8 cellular contexts compared by ENCODE assay signal in the genomic region with DNA sequence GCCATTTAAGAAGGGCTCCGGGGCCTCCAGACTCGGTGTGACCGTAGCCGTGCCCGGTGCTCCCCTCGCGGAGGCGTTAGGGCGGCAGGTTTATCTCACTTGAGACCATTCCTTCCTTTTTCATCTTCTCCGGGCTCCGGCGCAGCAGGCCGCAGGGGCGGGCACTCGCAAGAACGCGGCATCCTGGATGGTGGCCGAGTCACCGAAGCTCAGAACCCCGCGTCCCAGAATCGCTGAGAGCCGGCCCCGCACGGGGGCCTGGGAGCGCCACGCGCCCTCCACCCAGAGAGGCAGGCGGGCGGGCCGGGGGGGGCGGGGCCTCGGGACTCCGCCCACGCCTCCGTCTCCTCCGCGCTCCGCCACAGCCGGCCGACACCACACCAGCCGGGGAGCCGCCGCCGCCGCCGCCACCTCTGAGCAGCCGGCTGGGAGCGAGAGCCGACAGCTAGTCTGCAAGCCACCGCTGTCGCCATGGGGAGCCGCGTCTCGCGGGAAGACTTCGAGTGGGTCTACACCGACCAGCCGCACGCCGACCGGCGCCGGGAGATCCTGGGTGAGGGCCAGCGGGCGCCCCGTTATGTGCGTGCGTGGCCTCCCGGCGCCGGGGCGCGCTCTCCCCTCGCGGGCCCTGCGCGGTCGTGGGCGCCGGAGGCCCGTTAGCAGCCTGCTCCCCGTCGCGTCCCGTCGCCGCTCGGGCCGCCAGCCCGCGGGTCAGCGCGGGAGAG. TPM values are rescaled to one million over a fixed set of nuclear protein-coding genes. Genes with fewer than 3 reads are reported as not detected.
DNase-seq lines count a peak whose midpoint lies in the region; ATAC-seq and TF ChIP-seq lines count a peak whose summit lies in the region.

A gene (plus strand): TSS at position 375 of the 725 bp plus-strand sequence. CDS start 97 bp downstream, at position 472.

- H2AFZ ChIP-seq in SU-DHL-6 (ENCODE audit: low read depth, low read length, severe bottlenecking), result peak within 1 kb of the TSS; percentile 85
- H2AFZ ChIP-seq in trophoblast cell (ENCODE audit: insufficient read depth, low read length, poor library complexity), result peak within 1 kb of the TSS; percentile 82

- H3K9ac ChIP-seq in SU-DHL-6 (ENCODE audit: low read length) (peak within 1 kb of the TSS; percentile 92), trophoblast cell (ENCODE audit: low read length) (peak within 1 kb of the TSS; percentile 94)

- H3K36me3 ChIP-seq in SU-DHL-6 (ENCODE audit: low read length), result 0 out of 2 replicates have a peak, but pooled peaks cover 5% of the 10 kb centered on the region
- H3K36me3 ChIP-seq in trophoblast cell (ENCODE audit: control insufficient read depth in 1 of 2, insufficient read depth in 2 of 2, low read length in 2 of 2), result peaks cover 0 to 10% of the 10 kb centered on the region in 2 experiments
- H3K36me3 ChIP-seq in tibial nerve, result no peaks in the 10 kb centered on the region

- peak within 1 kb of the TSS; percentile 92 for H3K18ac ChIP-seq in trophoblast cell (ENCODE audit: low read length)

- no peaks in the 10 kb centered on the region for H3K9me3 Mint-ChIP-seq in activated naive CD8-positive, alpha-beta T cell treated with anti-CD3 and anti-CD28 coated beads for 36 hours

- peak within 1 kb of the TSS; percentile 92 for H3K4me3 Mint-ChIP-seq in activated naive CD8-positive, alpha-beta T cell treated with anti-CD3 and anti-CD28 coated beads for 36 hours

- intact Hi-C loops in Right ventricle myocardium superior (cut with DNase I), result no loop called here

- no peaks in the 10 kb centered on the region for H4K20me1 ChIP-seq in SU-DHL-6 (ENCODE audit: low read depth, low read length)

- peak within 1 kb of the TSS; percentile 86 for H4K8ac ChIP-seq in trophoblast cell (ENCODE audit: low read depth, low read length)

- peak; percentile 91 for DNase-seq in GM12865 (ENCODE audit: low read depth)
- peak; percentile 86 for DNase-seq in NCI-H1048 (lab: John Stamatoyannopoulos, UW)
- peak; percentile 88 for DNase-seq in activated naive CD8-positive, alpha-beta T cell treated with anti-CD3 and anti-CD28 coated beads for 36 hours
- DNase-seq in Right ventricle myocardium superior, result peak; percentile 90
- DNase-seq in trophoblast cell, result peak; percentile 79 to 80
- DNase-seq in tibial nerve (ENCODE audit: low spot score in 2 of 2), result peak; percentile 64 to 68

- no peaks in the 10 kb centered on the region for H3K9me3 ChIP-seq in SU-DHL-6 (ENCODE audit: insufficient read depth, low read length)
- H3K9me3 ChIP-seq in trophoblast cell (ENCODE audit: insufficient read depth, low read depth, low read length), result no peaks in the 10 kb centered on the region
- no peaks in the 10 kb centered on the region for H3K9me3 ChIP-seq in tibial nerve

- no peaks in the 10 kb centered on the region for H3K27me3 Mint-ChIP-seq in activated naive CD8-positive, alpha-beta T cell treated with anti-CD3 and anti-CD28 coated beads for 36 hours

- peaks cover 44% of the 10 kb centered on the region for H3K4me1 Mint-ChIP-seq in activated naive CD8-positive, alpha-beta T cell treated with anti-CD3 and anti-CD28 coated beads for 36 hours

- peak within 1 kb of the TSS; percentile 64 for H2BK120ac ChIP-seq in trophoblast cell (ENCODE audit: insufficient read depth, low read length, poor library complexity)

- H3K23ac ChIP-seq in trophoblast cell (ENCODE audit: low read length), result no peak within 1 kb of the TSS

- H2BK5ac ChIP-seq in trophoblast cell (ENCODE audit: low read depth, low read length, poor library complexity), result peak within 1 kb of the TSS; percentile 54

- ATAC-seq in HG02610 (IDR thresholded peaks at IDR 0.05; ENCODE audit: unreplicated experiment), result peak; percentile 65
- ATAC-seq in Right ventricle myocardium superior (ENCODE audit: poor library complexity), result peak; percentile 96

- TF ChIP-seq CTCF in GM12865 (IDR thresholded peaks at IDR 0.05; ENCODE audit: insufficient read depth, low read depth, low read length, missing control alignments), result no peak
- TF ChIP-seq CTCF in SU-DHL-6 (IDR thresholded peaks at IDR 0.05; ENCODE audit: insufficient read depth, low read length, poor library complexity, severe bottlenecking), result no peak
- peak in 2 of 5 experiments; percentile 5 to 27 for TF ChIP-seq CTCF in tibial nerve (IDR thresholded peaks at IDR 0.05)

- peak within 1 kb of the TSS; percentile 98 for H3K4ac ChIP-seq in trophoblast cell (ENCODE audit: low read depth, low read length)

- H4K12ac ChIP-seq in trophoblast cell (ENCODE audit: low read depth, low read length), result peak within 1 kb of the TSS; percentile 94

- TF ChIP-seq EP300 in tibial nerve (IDR thresholded peaks at IDR 0.05), result peak in 1 of 2 donors; percentile 85

- peaks cover 11% of the 10 kb centered on the region for H3K79me1 ChIP-seq in trophoblast cell (ENCODE audit: low read length)

- TF ChIP-seq POLR2A in tibial nerve (IDR thresholded peaks at IDR 0.05), result peak; percentile 88 to 93

- peaks cover 23% of the 10 kb centered on the region for H3F3A ChIP-seq in SU-DHL-6 (ENCODE audit: insufficient read depth)

- H3K4me3 ChIP-seq in GM12865 (ENCODE audit: low read depth, low read length) (peak within 1 kb of the TSS; percentile 62), SU-DHL-6 (ENCODE audit: insufficient read depth, low read length, poor library complexity, severe bottlenecking) (peak within 1 kb of the TSS; percentile 66), trophoblast cell (ENCODE audit: low read depth, low read length) (peak within 1 kb of the TSS; percentile 96), tibial nerve (peak within 1 kb of the TSS; percentile 70 to 92 (median 80))

- peaks cover 49% of the 10 kb centered on the region for H3K79me2 ChIP-seq in SU-DHL-6 (ENCODE audit: insufficient read depth, low read length)
- H3K79me2 ChIP-seq in trophoblast cell (ENCODE audit: control insufficient read depth, insufficient read depth, low read length, poor library complexity), result peaks cover 18% of the 10 kb centered on the region

- peaks cover 30% of the 10 kb centered on the region for H3K36me3 Mint-ChIP-seq in activated naive CD8-positive, alpha-beta T cell treated with anti-CD3 and anti-CD28 coated beads for 36 hours

- H3K9me2 ChIP-seq in SU-DHL-6 (replicated peaks; ENCODE audit: insufficient read depth, low read length), result no peaks in the 10 kb centered on the region

- H3K4me1 ChIP-seq in trophoblast cell (ENCODE audit: control insufficient read depth in 1 of 2, insufficient read depth in 2 of 2, low read length in 2 of 2) (peaks cover 0 to 4% of the 10 kb centered on the region in 2 experiments), tibial nerve (peaks cover 0 to 31% (median 9%) of the 10 kb centered on the region in 4 donors)

- H3K4me2 ChIP-seq in SU-DHL-6 (ENCODE audit: low read depth, low read length, poor library complexity, severe bottlenecking) (peak within 1 kb of the TSS; percentile 76), trophoblast cell (ENCODE audit: low read length) (peak within 1 kb of the TSS; percentile 89)

- peak within 1 kb of the TSS; percentile 93 for H4K91ac ChIP-seq in trophoblast cell (ENCODE audit: low read depth, low read length)

- H2BK12ac ChIP-seq in trophoblast cell (ENCODE audit: low read length), result peak within 1 kb of the TSS; percentile 79

- H2AK5ac ChIP-seq in trophoblast cell (ENCODE audit: low read length), result peak within 1 kb of the TSS; percentile 15

- no CpG with 5 or more reads among the region's 94 CpGs for WGBS in trophoblast cell (ENCODE audit: extremely low coverage, insufficient coverage, insufficient read length)
- WGBS in tibial nerve, 2 donors, result 0% methylated on average over 17 to 69 of the region's 94 CpGs

- H3K27ac Mint-ChIP-seq in activated naive CD8-positive, alpha-beta T cell treated with anti-CD3 and anti-CD28 coated beads for 36 hours, result peak within 1 kb of the TSS; percentile 91

- H3K27me3 ChIP-seq in SU-DHL-6 (ENCODE audit: low read length), result no peaks in the 10 kb centered on the region
- no peaks in the 10 kb centered on the region for H3K27me3 ChIP-seq in trophoblast cell (ENCODE audit: insufficient read depth, low read length)
- H3K27me3 ChIP-seq in tibial nerve, result no peaks in the 10 kb centered on the region

- H3K14ac ChIP-seq in trophoblast cell (ENCODE audit: low read length), result peak within 1 kb of the TSS; percentile 90

- peak within 1 kb of the TSS; percentile 91 for H3K27ac ChIP-seq in SU-DHL-6 (ENCODE audit: low read depth, low read length)
- peak within 1 kb of the TSS; percentile 81 for H3K27ac ChIP-seq in trophoblast cell (ENCODE audit: low read depth, low read length)
- peak within 1 kb of the TSS; percentile 64 to 97 (median 94) for H3K27ac ChIP-seq in tibial nerve

RNA-seq across cellular contexts. Expression of the gene that starts here (rescaled TPM):
- 10 to 100 TPM; 40.9 to 41.3 TPM for total RNA-seq in activated naive CD8-positive, alpha-beta T cell treated with anti-CD3 and anti-CD28 coated beads for 36 hours
- 56.9 TPM for total RNA-seq in Right ventricle myocardium superior
- 45.9 and 49.7 TPM in 2 replicates for polyA plus RNA-seq in trophoblast cell (2013)
- total RNA-seq in tibial nerve, result 100 to 1,000 TPM in 1 of 4 donors, 10 to 100 TPM in 3; 59.1 to 108 (median 76.7) TPM

Comparison
In these comparisons a context has a peak if more than half of its experiments do, and no peak if none do; other contexts are left out.
1. Peak in every context shown above with its lines: DNase-seq, ATAC-seq, H3K4me3 ChIP-seq and H3K27ac ChIP-seq.